Comparison of ENCODE assay signal across 17 cellular contexts in the genomic region with DNA sequence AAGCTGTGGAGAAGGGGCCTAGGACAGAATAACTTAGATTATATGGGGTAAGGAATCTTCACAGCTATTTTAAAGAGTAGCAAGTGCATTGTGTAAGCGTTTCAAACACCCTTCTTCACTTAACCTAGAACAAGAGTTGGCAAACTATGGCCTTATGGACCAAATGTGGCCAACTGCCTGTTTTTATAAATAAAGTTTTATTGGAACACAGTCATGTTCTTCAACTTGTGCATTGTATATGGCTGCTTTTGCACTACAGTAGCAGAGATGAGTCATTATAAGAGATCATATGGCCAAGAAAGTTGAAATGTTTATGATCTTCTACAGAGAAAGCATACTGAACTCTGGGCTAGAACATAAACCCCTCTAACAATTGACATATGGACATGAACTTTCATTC.
A peak's percentile ranks its signal among the peaks of the same experiment; 100 is the strongest.
DNase-seq lines count a peak whose midpoint lies in the region; FAIRE-seq and TF ChIP-seq lines count a peak whose summit lies in the region.
"Had no signal": no experiment of that assay in that cellular context is flagged by ENCODE, and none has a peak within 500 bp of the region (broad histone marks: within the 10 kb centered on the region; RNA-seq: fewer than 3 reads in every experiment).

No MANE protein-coding gene starts in this region.

- no peaks in the 10 kb centered on the region for H3K4me1 ChIP-seq in ACC112 (ENCODE audit: control insufficient read depth, insufficient read depth, low read length, unreplicated experiment)
- peaks cover 5% of the 10 kb centered on the region for H3K4me1 ChIP-seq in astrocyte (ENCODE audit: insufficient read depth, low read length)

- H3K27ac ChIP-seq in ACC112 (ENCODE audit: low read depth, low read length), result peak overlapping the region; percentile 39; the same call in 1 of the 2 replicates
- H3K27ac ChIP-seq in astrocyte (ENCODE audit: low read depth, low read length), result peak overlapping the region; percentile 85

- H3K27me3 Mint-ChIP-seq in astrocyte (ENCODE audit: low read depth, unreplicated experiment) (no peaks in the 10 kb centered on the region), progenitor cell of endocrine pancreas (no peaks in the 10 kb centered on the region)
- no peaks in the 10 kb centered on the region for H3K27me3 Mint-ChIP-seq in T-helper 2 cell treated with Interferon-gamma antibody and Interleukin-4, amounts not matched to agents 5 μg/mL and 100 μg/mL, for 36 hours (ENCODE audit: low read depth)

- H3K4me1 Mint-ChIP-seq in astrocyte (ENCODE audit: low read depth, unreplicated experiment), result peaks cover 7% of the 10 kb centered on the region
- no peaks in the 10 kb centered on the region for H3K4me1 Mint-ChIP-seq in T-helper 2 cell treated with Interferon-gamma antibody and Interleukin-4, amounts not matched to agents 5 μg/mL and 100 μg/mL, for 36 hours (ENCODE audit: low read depth)
- peaks cover 13% of the 10 kb centered on the region for H3K4me1 Mint-ChIP-seq in progenitor cell of endocrine pancreas (ENCODE audit: low read depth)
- H3K4me1 Mint-ChIP-seq: CD14-positive monocyte had no signal

- no peak for TF ChIP-seq POLR2A in H54 (IDR thresholded peaks at IDR 0.05; ENCODE audit: low read depth, low read length)

- H4K20me1 ChIP-seq in astrocyte (ENCODE audit: insufficient read depth, low read length), result no peaks in the 10 kb centered on the region

- H3K4me3 ChIP-seq in ACC112 (ENCODE audit: low read depth, low read length) (no peak overlapping the region), astrocyte (ENCODE audit: insufficient read depth, low read depth, low read length) (no peak overlapping the region), fibroblast of pulmonary artery (replicated peaks; ENCODE audit: low read depth, low read length) (no peak overlapping the region)

- H2AFZ ChIP-seq in ACC112 (ENCODE audit: low read length, unreplicated experiment) (no peak overlapping the region), astrocyte (ENCODE audit: low read depth, low read length) (no peak overlapping the region)

- DNase-seq in H54 (ENCODE audit: insufficient read length, low spot score), result no peak
- DNase-seq in astrocyte (ENCODE audit: low read depth), result no peak
- peak; percentile 9 for DNase-seq in fibroblast of pulmonary artery (ENCODE audit: low read depth)
- DNase-seq in T-helper 2 cell treated with Interferon-gamma antibody and Interleukin-4, amounts not matched to agents 5 μg/mL and 100 μg/mL, for 36 hours (ENCODE audit: low spot score), result no peak
- DNase-seq in stimulated activated CD4-positive, alpha-beta T cell treated with anti-CD3 and anti-CD28 coated beads, Interleukin-2, amount 100 ng/mL, for 24 hours, result no peak
- DNase-seq in progenitor cell of endocrine pancreas (ENCODE audit: low spot score, unreplicated experiment), result no peak
- DNase-seq: EL; KBM-7; NCI-H1048; NCI-H146; NCI-H345; NK-92 treated with Interleukin-12 subunit alpha and Interleukin-12 subunit beta, amount 100 ng/mL, for 24 hours; SIG-M5; SW 1271 had no signal

- H3K27ac Mint-ChIP-seq in astrocyte (ENCODE audit: unreplicated experiment) (no peak overlapping the region), progenitor cell of endocrine pancreas (no peak overlapping the region)
- no peak overlapping the region for H3K27ac Mint-ChIP-seq in T-helper 2 cell treated with Interferon-gamma antibody and Interleukin-4, amounts not matched to agents 5 μg/mL and 100 μg/mL, for 36 hours
- H3K27ac Mint-ChIP-seq: CD14-positive monocyte had no signal

- peak overlapping the region; percentile 34 for H3K4me2 ChIP-seq in astrocyte (ENCODE audit: low read length)

- H3K79me2 ChIP-seq in ACC112 (ENCODE audit: control insufficient read depth, insufficient read depth, low read length, unreplicated experiment) (no peaks in the 10 kb centered on the region), astrocyte (ENCODE audit: insufficient read depth, low read length) (no peaks in the 10 kb centered on the region)

- H3K27me3 ChIP-seq in ACC112 (ENCODE audit: insufficient read depth, low read length), result no peaks in the 10 kb centered on the region
- no peaks in the 10 kb centered on the region for H3K27me3 ChIP-seq in astrocyte (ENCODE audit: insufficient read depth, low read length)

- no peaks in the 10 kb centered on the region for H3K36me3 ChIP-seq in ACC112 (ENCODE audit: insufficient read depth, low read length)
- no peaks in the 10 kb centered on the region for H3K36me3 ChIP-seq in astrocyte (ENCODE audit: insufficient read depth, low read length)

- FAIRE-seq in H54 (lab: Jason Lieb, UNC) (peak; percentile 53), astrocyte (lab: Jason Lieb, UNC) (no peak)
- FAIRE-seq: GM19239 had no signal

- H3K36me3 Mint-ChIP-seq in astrocyte (ENCODE audit: low read depth, unreplicated experiment) (no peaks in the 10 kb centered on the region), progenitor cell of endocrine pancreas (ENCODE audit: insufficient read depth) (peaks cover 4% of the 10 kb centered on the region)
- H3K36me3 Mint-ChIP-seq in T-helper 2 cell treated with Interferon-gamma antibody and Interleukin-4, amounts not matched to agents 5 μg/mL and 100 μg/mL, for 36 hours (ENCODE audit: low read depth), result no peaks in the 10 kb centered on the region
- H3K36me3 Mint-ChIP-seq: CD14-positive monocyte had no signal

- H3K9me3 ChIP-seq in astrocyte (ENCODE audit: insufficient read depth, low read depth, low read length), result no peaks in the 10 kb centered on the region

- peak overlapping the region; percentile 48 for H3K9ac ChIP-seq in astrocyte (ENCODE audit: low read length)

- H3K9me3 Mint-ChIP-seq in astrocyte (ENCODE audit: unreplicated experiment), result peaks cover 10% of the 10 kb centered on the region
- peaks cover 22% of the 10 kb centered on the region for H3K9me3 Mint-ChIP-seq in T-helper 2 cell treated with Interferon-gamma antibody and Interleukin-4, amounts not matched to agents 5 μg/mL and 100 μg/mL, for 36 hours
- peaks cover 14% of the 10 kb centered on the region for H3K9me3 Mint-ChIP-seq in progenitor cell of endocrine pancreas (ENCODE audit: low read depth)

- TF ChIP-seq CTCF in astrocyte (IDR thresholded peaks at IDR 0.05; ENCODE audit: insufficient read depth, low read depth, low read length) (no peak), fibroblast of pulmonary artery (IDR thresholded peaks at IDR 0.05; ENCODE audit: low read length, missing control alignments) (no peak), progenitor cell of endocrine pancreas (IDR thresholded peaks at IDR 0.05; ENCODE audit: unreplicated experiment) (no peak)

- H3K4me3 Mint-ChIP-seq in astrocyte (ENCODE audit: unreplicated experiment) (no peak overlapping the region), progenitor cell of endocrine pancreas (ENCODE audit: low read depth) (no peak overlapping the region)
- no peak overlapping the region for H3K4me3 Mint-ChIP-seq in T-helper 2 cell treated with Interferon-gamma antibody and Interleukin-4, amounts not matched to agents 5 μg/mL and 100 μg/mL, for 36 hours
- H3K4me3 Mint-ChIP-seq: CD14-positive monocyte had no signal
